In the genomic region with DNA sequence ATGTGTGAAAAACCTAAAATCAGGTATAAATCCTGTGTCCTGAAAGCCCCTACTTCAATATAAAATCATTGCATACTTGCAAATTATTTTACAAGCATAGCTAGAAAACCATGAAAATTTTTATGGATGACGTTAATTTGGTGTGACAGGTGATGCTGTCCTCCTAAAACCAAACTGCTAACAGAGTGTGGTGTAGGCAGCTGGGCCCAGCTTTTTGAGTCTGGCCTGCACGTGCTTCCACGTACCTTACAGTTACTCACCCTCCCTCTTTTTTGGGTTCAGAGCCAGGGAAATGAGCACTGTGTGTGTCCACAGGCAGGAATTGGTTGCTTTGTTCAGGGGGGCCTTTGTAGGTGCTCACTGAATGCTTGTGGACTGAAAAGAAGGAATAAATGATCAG, we compare ENCODE assay signal across 14 cellular contexts. TPM values are rescaled to one million over a fixed set of nuclear protein-coding genes. Genes with fewer than 3 reads are reported as not detected.
A peak's percentile ranks its signal among the peaks of the same experiment; 100 is the strongest.
DNase-seq lines count a peak whose midpoint lies in the region; ATAC-seq and TF ChIP-seq lines count a peak whose summit lies in the region.
"Had no signal": no experiment of that assay in that cellular context is flagged by ENCODE, and none has a peak within 500 bp of the region (broad histone marks: within the 10 kb centered on the region; RNA-seq: fewer than 3 reads in every experiment).

No MANE protein-coding gene starts in this region.

- no peaks in the 10 kb centered on the region for H3K9me3 Mint-ChIP-seq in activated T-cell treated with anti-CD3 and anti-CD28 coated beads, Interleukin-2, amount 50 U/mL, for 24 hours
- H3K9me3 Mint-ChIP-seq in activated T-helper 2 cell treated with anti-CD3 and anti-CD28 coated beads, Interferon-gamma antibody, Interleukin-2, Interleukin-4, amounts not matched to agents 10 μg/mL and 5 μg/mL and 100 μg/mL, durations not matched to agents 14 hours and 24 hours and 36 hours, result no peaks in the 10 kb centered on the region
- no peaks in the 10 kb centered on the region for H3K9me3 Mint-ChIP-seq in memory B cell
- H3K9me3 Mint-ChIP-seq in type B pancreatic cell, result no peaks in the 10 kb centered on the region

- TF ChIP-seq CTCF in type B pancreatic cell (conservative IDR thresholded peaks at IDR 0.05) (no peak), GM20000 (IDR thresholded peaks at IDR 0.05; ENCODE audit: extremely low read depth, missing control alignments) (no peak)

- H3K4me3 Mint-ChIP-seq in activated T-cell treated with anti-CD3 and anti-CD28 coated beads, Interleukin-2, amount 50 U/mL, for 24 hours, result peak overlapping the region; percentile 36
- H3K4me3 Mint-ChIP-seq in activated T-helper 2 cell treated with anti-CD3 and anti-CD28 coated beads, Interferon-gamma antibody, Interleukin-2, Interleukin-4, amounts not matched to agents 10 μg/mL and 5 μg/mL and 100 μg/mL, durations not matched to agents 14 hours and 24 hours and 36 hours (ENCODE audit: low read depth), result peak overlapping the region; percentile 49
- no peak overlapping the region for H3K4me3 Mint-ChIP-seq in memory B cell
- H3K4me3 Mint-ChIP-seq in type B pancreatic cell, result peak overlapping the region; percentile 14

- intact Hi-C loops in activated T-helper 2 cell treated with anti-CD3 and anti-CD28 coated beads, Interferon-gamma antibody, Interleukin-2, Interleukin-4, amounts not matched to agents 10 μg/mL and 5 μg/mL and 100 μg/mL, durations not matched to agents 14 hours and 24 hours and 36 hours (cut with micrococcal nuclease), result no loop called here

- H3K27me3 Mint-ChIP-seq in activated T-cell treated with anti-CD3 and anti-CD28 coated beads, Interleukin-2, amount 50 U/mL, for 24 hours, result no peaks in the 10 kb centered on the region
- no peaks in the 10 kb centered on the region for H3K27me3 Mint-ChIP-seq in activated T-helper 2 cell treated with anti-CD3 and anti-CD28 coated beads, Interferon-gamma antibody, Interleukin-2, Interleukin-4, amounts not matched to agents 10 μg/mL and 5 μg/mL and 100 μg/mL, durations not matched to agents 14 hours and 24 hours and 36 hours (ENCODE audit: low read depth)
- no peaks in the 10 kb centered on the region for H3K27me3 Mint-ChIP-seq in memory B cell
- H3K27me3 Mint-ChIP-seq in type B pancreatic cell, result no peaks in the 10 kb centered on the region

- H3K4me1 Mint-ChIP-seq in activated T-cell treated with anti-CD3 and anti-CD28 coated beads, Interleukin-2, amount 50 U/mL, for 24 hours (ENCODE audit: low read depth), result peaks cover 44% of the 10 kb centered on the region
- H3K4me1 Mint-ChIP-seq in activated T-helper 2 cell treated with anti-CD3 and anti-CD28 coated beads, Interferon-gamma antibody, Interleukin-2, Interleukin-4, amounts not matched to agents 10 μg/mL and 5 μg/mL and 100 μg/mL, durations not matched to agents 14 hours and 24 hours and 36 hours (ENCODE audit: low read depth), result peaks cover 71% of the 10 kb centered on the region
- H3K4me1 Mint-ChIP-seq in memory B cell (peaks cover 21% of the 10 kb centered on the region), type B pancreatic cell (ENCODE audit: unreplicated experiment) (peaks cover 72% of the 10 kb centered on the region)

- ATAC-seq in memory B cell (ENCODE audit: low read depth), result no peak
- no peak for ATAC-seq in HG02798 (IDR thresholded peaks at IDR 0.05; ENCODE audit: poor library complexity, unreplicated experiment)
- ATAC-seq: A549, left colon had no signal

- peaks cover 89% of the 10 kb centered on the region for H3K36me3 Mint-ChIP-seq in activated T-cell treated with anti-CD3 and anti-CD28 coated beads, Interleukin-2, amount 50 U/mL, for 24 hours (ENCODE audit: low read depth)
- H3K36me3 Mint-ChIP-seq in activated T-helper 2 cell treated with anti-CD3 and anti-CD28 coated beads, Interferon-gamma antibody, Interleukin-2, Interleukin-4, amounts not matched to agents 10 μg/mL and 5 μg/mL and 100 μg/mL, durations not matched to agents 14 hours and 24 hours and 36 hours (ENCODE audit: low read depth), result peaks cover 87% of the 10 kb centered on the region
- H3K36me3 Mint-ChIP-seq in memory B cell (peaks cover 9% of the 10 kb centered on the region), type B pancreatic cell (peaks cover 22% of the 10 kb centered on the region)

- H3K27ac Mint-ChIP-seq in activated T-cell treated with anti-CD3 and anti-CD28 coated beads, Interleukin-2, amount 50 U/mL, for 24 hours, result no peak overlapping the region
- H3K27ac Mint-ChIP-seq in activated T-helper 2 cell treated with anti-CD3 and anti-CD28 coated beads, Interferon-gamma antibody, Interleukin-2, Interleukin-4, amounts not matched to agents 10 μg/mL and 5 μg/mL and 100 μg/mL, durations not matched to agents 14 hours and 24 hours and 36 hours, result peak overlapping the region; percentile 67
- H3K27ac Mint-ChIP-seq in memory B cell, result peak overlapping the region; percentile 87
- H3K27ac Mint-ChIP-seq in type B pancreatic cell, result no peak overlapping the region

- DNase-seq in activated T-cell treated with anti-CD3 and anti-CD28 coated beads, Interleukin-2, amount 50 U/mL, for 24 hours, result no peak
- no peak for DNase-seq in activated T-cell treated with anti-CD3 and anti-CD28 coated beads, Interleukin-2, amount 50 U/mL, for 48 hours
- DNase-seq in activated T-helper 2 cell treated with anti-CD3 and anti-CD28 coated beads, Interferon-gamma antibody, Interleukin-2, Interleukin-4, amounts not matched to agents 10 μg/mL and 5 μg/mL and 100 μg/mL, durations not matched to agents 14 hours and 24 hours and 36 hours (ENCODE audit: low spot score), result no peak
- DNase-seq in memory B cell (ENCODE audit: low spot score in 2 of 2) (no peak), type B pancreatic cell (ENCODE audit: extremely low spot score, unreplicated experiment) (no peak), GM20000 (ENCODE audit: low spot score) (no peak), mucosa of gallbladder (ENCODE audit: low spot score) (no peak)
- DNase-seq: colonic mucosa; left colon; NCI-H1417 treated with DMSO at 0.1 percent for 48 hours; small intestine; stimulated activated CD4-positive, alpha-beta T cell treated with anti-CD3 and anti-CD28 coated beads, Interleukin-4, amount 100 ng/mL, for 24 hours had no signal

RNA-seq across cellular contexts. Expression of a gene that starts 36.4 kb away (rescaled TPM):
- total RNA-seq in activated T-helper 2 cell treated with anti-CD3 and anti-CD28 coated beads, Interferon-gamma antibody, Interleukin-2, Interleukin-4, amounts not matched to agents 10 μg/mL and 5 μg/mL and 100 μg/mL, durations not matched to agents 14 hours and 24 hours and 36 hours, result 44.8 and 48.7 TPM in 2 replicates
- total RNA-seq in type B pancreatic cell (ENCODE audit: low replicate concordance), result 33.4 and 36.8 TPM in 2 replicates
- total RNA-seq in mucosa of gallbladder, result 27.6 TPM

RNA-seq across cellular contexts. Expression of a gene that starts 38.5 kb away (rescaled TPM):
- total RNA-seq in activated T-helper 2 cell treated with anti-CD3 and anti-CD28 coated beads, Interferon-gamma antibody, Interleukin-2, Interleukin-4, amounts not matched to agents 10 μg/mL and 5 μg/mL and 100 μg/mL, durations not matched to agents 14 hours and 24 hours and 36 hours, result 38.5 and 38.7 TPM in 2 replicates
- total RNA-seq in type B pancreatic cell (ENCODE audit: low replicate concordance) (36.6 and 37.7 TPM in 2 replicates), mucosa of gallbladder (41.3 TPM)

Comparison
In these comparisons a context has a peak if more than half of its experiments do, and no peak if none do; other contexts are left out.
1. H3K27ac Mint-ChIP-seq: peak in activated T-helper 2 cell treated with anti-CD3 and anti-CD28 coated beads, Interferon-gamma antibody, Interleukin-2, Interleukin-4, amounts not matched to agents 10 μg/mL and 5 μg/mL and 100 μg/mL, durations not matched to agents 14 hours and 24 hours and 36 hours (single experiment) and memory B cell (single experiment); none in activated T-cell treated with anti-CD3 and anti-CD28 coated beads, Interleukin-2, amount 50 U/mL, for 24 hours (single experiment) and type B pancreatic cell (single experiment).